Comparison of ENCODE assay signal across 8 cellular contexts in genomic region chr10:34522542-34522941, GRCh38.
DNase-seq lines count a peak whose midpoint lies in the region; ATAC-seq and TF ChIP-seq lines count a peak whose summit lies in the region.

No MANE protein-coding gene starts in this region.

- H3K36me3 ChIP-seq in hepatocyte (replicated peaks; ENCODE audit: insufficient read depth, low read depth) (no peaks in the 10 kb centered on the region), H7 (replicated peaks; ENCODE audit: control insufficient read depth, insufficient read depth, low read length) (no peaks in the 10 kb centered on the region)

- H3K9me2 ChIP-seq in hepatocyte (replicated peaks; ENCODE audit: insufficient read depth) = no peaks in the 10 kb centered on the region

- H2AFZ ChIP-seq in hepatocyte = no peak overlapping the region

- peaks cover 62% of the 10 kb centered on the region for H3K79me2 ChIP-seq in hepatocyte

- H3K4me2 ChIP-seq in hepatocyte = no peak overlapping the region

- H3K27ac ChIP-seq in hepatocyte = no peak overlapping the region

- TF ChIP-seq CTCF in GM10248 (IDR thresholded peaks at IDR 0.05; ENCODE audit: control extremely low read depth, extremely low read depth, low read depth, missing control alignments) = peak; percentile 56
- TF ChIP-seq CTCF in hepatocyte (IDR thresholded peaks at IDR 0.05; ENCODE audit: poor library complexity) = peak; percentile 36

- H4K20me1 ChIP-seq in hepatocyte (ENCODE audit: insufficient read depth, poor library complexity, severe bottlenecking) = no peaks in the 10 kb centered on the region

- H3K4me3 ChIP-seq in hepatocyte = no peak overlapping the region
- no peak overlapping the region for H3K4me3 ChIP-seq in H7 (ENCODE audit: insufficient read depth, low read depth, low read length)

- DNase-seq in GM10248 (ENCODE audit: extremely low spot score) (peak; percentile 29), HCEC 1CT (peak; percentile 78), RPMI7951 (ENCODE audit: low read depth) (peak; percentile 73), hepatocyte (ENCODE audit: low spot score) (peak; percentile 36), H7 (no peak)
- DNase-seq in stimulated activated CD4-positive, alpha-beta T cell treated with anti-CD3 and anti-CD28 coated beads, Interleukin-2, amount 100 ng/mL, for 24 hours = no peak
- DNase-seq in stimulated activated CD8-positive, alpha-beta memory T cell treated with anti-CD3 and anti-CD28 coated beads, Interleukin-4, amount 100 ng/mL, for 48 hours = no peak

- WGBS in hepatocyte (ENCODE audit: low lambda C conversion rate, missing lambda C conversion rate) = 66% methylated on average over 6 of the region's 6 CpGs

- no peak for ATAC-seq in GM19023 (IDR thresholded peaks at IDR 0.05; ENCODE audit: unreplicated experiment)

- H3K9me3 ChIP-seq in hepatocyte (ENCODE audit: low read depth) = no peaks in the 10 kb centered on the region

- peaks cover 3% of the 10 kb centered on the region for H3K4me1 ChIP-seq in hepatocyte (ENCODE audit: insufficient read depth)

- CTCF ChIA-PET in GM10248 (lab: Yijun Ruan, JAX) = interaction anchor here (1.0 to 5.2 kb wide), 6 partner anchors 10 to 1329 kb away, joined by 3 to 30 read pairs (median 4); no protein-coding TSS in a partner anchor

- POLR2A ChIA-PET in GM10248 (lab: Yijun Ruan, JAX) = no interaction called here

- no peaks in the 10 kb centered on the region for H3K27me3 ChIP-seq in hepatocyte
- no peaks in the 10 kb centered on the region for H3K27me3 ChIP-seq in H7 (ENCODE audit: control insufficient read depth, insufficient read depth, low read length)

Comparison
In these comparisons a context has a peak if more than half of its experiments do, and no peak if none do; other contexts are left out.
1. DNase-seq: peak in GM10248 (single experiment), HCEC 1CT (single experiment), RPMI7951 (single experiment) and hepatocyte (single experiment); none in stimulated activated CD4-positive, alpha-beta T cell treated with anti-CD3 and anti-CD28 coated beads, Interleukin-2, amount 100 ng/mL, for 24 hours (0 of 2), H7 (single experiment) and stimulated activated CD8-positive, alpha-beta memory T cell treated with anti-CD3 and anti-CD28 coated beads, Interleukin-4, amount 100 ng/mL, for 48 hours (single experiment).